15 cellular contexts compared by ENCODE assay signal in the genomic region with DNA sequence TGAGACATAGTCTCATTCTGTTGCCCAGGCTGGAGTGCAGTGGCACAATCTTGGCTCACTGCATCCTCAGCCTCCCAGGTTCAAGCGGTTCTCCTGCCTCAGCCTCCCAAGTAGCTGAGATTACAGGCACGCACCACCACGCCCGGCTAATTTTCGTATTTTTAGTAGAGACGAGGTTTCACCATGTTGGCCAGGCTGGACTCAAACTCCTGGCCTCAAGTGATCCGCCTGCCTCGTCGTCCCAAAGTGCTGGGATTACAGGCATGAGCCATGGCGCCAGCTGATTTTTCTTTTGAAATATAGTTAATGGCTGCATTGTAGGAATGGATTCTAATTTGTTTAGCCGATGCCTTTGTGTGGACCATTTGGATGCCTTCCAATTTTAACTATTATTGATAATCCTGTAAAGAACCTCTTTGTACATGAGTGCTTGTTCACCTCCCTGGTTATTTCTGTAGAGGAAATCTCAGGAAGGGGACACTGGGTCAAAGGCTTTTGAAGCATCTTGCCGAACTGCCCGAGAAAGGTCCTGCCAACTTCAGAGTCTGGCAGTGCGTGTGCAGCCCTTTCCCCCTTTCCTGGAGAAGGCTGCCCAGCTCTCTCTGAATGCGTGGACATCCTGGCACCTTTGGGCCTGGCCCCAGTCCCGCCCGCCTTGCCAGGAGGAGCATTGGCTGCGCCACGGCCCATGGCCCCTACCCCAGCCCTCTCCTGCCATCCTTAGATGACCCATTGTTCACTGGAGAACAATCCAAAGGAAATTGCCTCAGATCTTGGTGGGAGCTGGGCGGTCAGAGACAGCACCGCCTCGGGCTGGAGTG. TPM values are rescaled to one million over a fixed set of nuclear protein-coding genes. Genes with fewer than 3 reads are reported as not detected.
DNase-seq lines count a peak whose midpoint lies in the region; ATAC-seq and TF ChIP-seq lines count a peak whose summit lies in the region.
"Had no signal": no experiment of that assay in that cellular context is flagged by ENCODE, and none has a peak within 500 bp of the region (broad histone marks: within the 10 kb centered on the region; RNA-seq: fewer than 3 reads in every experiment).

No MANE protein-coding gene starts in this region.

- H3K9ac ChIP-seq in BLaER1: peak overlapping the region; percentile 76

- H3K9me3 ChIP-seq in BLaER1: no peaks in the 10 kb centered on the region
- H3K9me3 ChIP-seq in body of pancreas: no peaks in the 10 kb centered on the region
- H3K9me3 ChIP-seq in heart left ventricle: no peaks in the 10 kb centered on the region
- H3K9me3 ChIP-seq in osteoblast (ENCODE audit: low read depth, low read length): no peaks in the 10 kb centered on the region
- H3K9me3 ChIP-seq: Caco-2 had no signal

- H3K36me3 ChIP-seq in BLaER1 (peaks cover 25% of the 10 kb centered on the region; the same call in 1 of the 2 replicates), body of pancreas (replicated peaks in 1 of 2; ENCODE audit: insufficient read depth in 1 of 2, low read depth in 2 of 2) (no peaks in the 10 kb centered on the region), heart left ventricle (peaks cover 0 to 45% (median 17%) of the 10 kb centered on the region in 9 donors), osteoblast (ENCODE audit: insufficient read depth, low read length) (no peaks in the 10 kb centered on the region)

- peak; percentile 41 for ATAC-seq in body of pancreas
- ATAC-seq in heart left ventricle: peak; percentile 67 to 92 (median 82)
- no peak for ATAC-seq in HG03571 (IDR thresholded peaks at IDR 0.05; ENCODE audit: unreplicated experiment)
- ATAC-seq: natural killer cell had no signal

- H4K20me1 ChIP-seq in BLaER1 (no peaks in the 10 kb centered on the region), osteoblast (ENCODE audit: insufficient read depth, low read length) (no peaks in the 10 kb centered on the region)

- H3K79me2 ChIP-seq in osteoblast (ENCODE audit: insufficient read depth, low read length): no peaks in the 10 kb centered on the region

- peak overlapping the region; percentile 34 for H2AFZ ChIP-seq in osteoblast (ENCODE audit: low read length)

- no peak for TF ChIP-seq CTCF in body of pancreas (IDR thresholded peaks at IDR 0.05)
- TF ChIP-seq CTCF in heart left ventricle (IDR thresholded peaks at IDR 0.05): no peak
- no peak for TF ChIP-seq CTCF in osteoblast (IDR thresholded peaks at IDR 0.05; ENCODE audit: extremely low read depth, low read depth, low read length)
- TF ChIP-seq CTCF in GM10266 (IDR thresholded peaks at IDR 0.05; ENCODE audit: control insufficient read depth, insufficient read depth, low read depth, missing control alignments): no peak

- intact Hi-C loops in body of pancreas (cut with DNase I) (no loop called here), heart left ventricle (cut with DNase I) (no loop called here)

- DNase-seq in body of pancreas (no peak), heart left ventricle (peak in 3 of 5 donors; percentile 45 to 70 (median 59)), osteoblast (ENCODE audit: insufficient read length, low spot score, missing footprints) (peak; percentile 62), NCI-H82 treated with DMSO at 0.1 percent for 48 hours (lab: John Stamatoyannopoulos, UW; ENCODE audit: unreplicated experiment) (no peak), SKM-1 treated with dmso at 0.1 percent for 144 hours (lab: John Stamatoyannopoulos, UW; ENCODE audit: unreplicated experiment) (no peak), GM10266 (ENCODE audit: extremely low spot score) (no peak)
- DNase-seq: activated CD4-positive, alpha-beta T cell treated with anti-CD3 and anti-CD28 coated beads for 4 hours; activated naive CD8-positive, alpha-beta T cell treated with anti-CD3 and anti-CD28 coated beads for 36 hours; Caco-2; natural killer cell; NCI-H1105 treated with DMSO at 0.1 percent for 48 hours; NCI-H524 treated with DMSO at 0.1 percent for 48 hours had no signal

- H3K27ac ChIP-seq in BLaER1: peak overlapping the region; percentile 90
- H3K27ac ChIP-seq in body of pancreas: peak overlapping the region in 1 of 4 donors; percentile 27
- H3K27ac ChIP-seq in heart left ventricle: peak overlapping the region; percentile 24 to 89 (median 76)
- no peak overlapping the region for H3K27ac ChIP-seq in osteoblast (ENCODE audit: low read depth, low read length)

- peak overlapping the region; percentile 88 for H3K4me2 ChIP-seq in BLaER1
- H3K4me2 ChIP-seq in osteoblast (ENCODE audit: insufficient read depth, low read length): no peak overlapping the region

- H3K4me3 ChIP-seq in BLaER1 (no peak overlapping the region), body of pancreas (no peak overlapping the region), heart left ventricle (no peak overlapping the region), osteoblast (ENCODE audit: insufficient read depth, low read length) (no peak overlapping the region)
- H3K4me3 ChIP-seq: skin epidermis had no signal

- 83 to 85% methylated on average over 18 to 22 of the region's 22 CpGs for WGBS in body of pancreas, 2 donors
- WGBS in heart left ventricle, 4 donors: 68 to 76% (median 71%) methylated on average over 22 of the region's 22 CpGs

- no peaks in the 10 kb centered on the region for H3K27me3 ChIP-seq in BLaER1
- H3K27me3 ChIP-seq in body of pancreas: no peaks in the 10 kb centered on the region
- no peaks in the 10 kb centered on the region for H3K27me3 ChIP-seq in heart left ventricle
- peaks cover 9% of the 10 kb centered on the region for H3K27me3 ChIP-seq in osteoblast (ENCODE audit: insufficient read depth, low read length)

- H3K4me1 ChIP-seq in BLaER1 (peaks cover 25% of the 10 kb centered on the region), body of pancreas (no peaks in the 10 kb centered on the region), heart left ventricle (peaks cover 0 to 34% (median 10%) of the 10 kb centered on the region in 12 donors), osteoblast (ENCODE audit: insufficient read depth, low read length) (peaks cover 4% of the 10 kb centered on the region)
- H3K4me1 ChIP-seq: Caco-2 had no signal

- no peak for TF ChIP-seq POLR2A in body of pancreas (IDR thresholded peaks at IDR 0.05)
- no peak for TF ChIP-seq POLR2A in heart left ventricle (IDR thresholded peaks at IDR 0.05)

RNA-seq across cellular contexts. Expression of gene NUP214, which starts 8.9 kb away (rescaled TPM):
- 10 to 100 TPM; 24.7 to 29.6 TPM for total RNA-seq in body of pancreas
- total RNA-seq in heart left ventricle: 10 to 100 TPM; 19.2 to 45.1 (median 25.7) TPM
- polyA plus RNA-seq in heart left ventricle: 10 to 100 TPM; 13.7 to 13.8 TPM
- 15.0 and 17.7 TPM in 2 replicates for total RNA-seq in osteoblast

RNA-seq across cellular contexts. Expression of gene AIF1L, which starts 20.2 kb away (rescaled TPM):
- 10 to 100 TPM in 1 of 2 donors, 1 to 10 TPM in 1; 4.9 to 11.5 TPM for total RNA-seq in body of pancreas
- 10 to 100 TPM; 12.1 to 93.8 (median 23.7) TPM for total RNA-seq in heart left ventricle
- polyA plus RNA-seq in heart left ventricle: 10 to 100 TPM; 15.9 to 23.1 TPM
- total RNA-seq in osteoblast: under 0.01 TPM in 1 of 2 replicates, not detected in the other
- total RNA-seq: natural killer cell had no signal

Comparison
In these comparisons a context has a peak if more than half of its experiments do, and no peak if none do; other contexts are left out.
1. DNase-seq: peak in heart left ventricle (3 of 5) and osteoblast (single experiment); none in body of pancreas (0 of 4), NCI-H82 treated with DMSO at 0.1 percent for 48 hours (single experiment), SKM-1 treated with dmso at 0.1 percent for 144 hours (single experiment) and GM10266 (single experiment).